Comparison of ENCODE assay signal across 14 cellular contexts in the genomic region with DNA sequence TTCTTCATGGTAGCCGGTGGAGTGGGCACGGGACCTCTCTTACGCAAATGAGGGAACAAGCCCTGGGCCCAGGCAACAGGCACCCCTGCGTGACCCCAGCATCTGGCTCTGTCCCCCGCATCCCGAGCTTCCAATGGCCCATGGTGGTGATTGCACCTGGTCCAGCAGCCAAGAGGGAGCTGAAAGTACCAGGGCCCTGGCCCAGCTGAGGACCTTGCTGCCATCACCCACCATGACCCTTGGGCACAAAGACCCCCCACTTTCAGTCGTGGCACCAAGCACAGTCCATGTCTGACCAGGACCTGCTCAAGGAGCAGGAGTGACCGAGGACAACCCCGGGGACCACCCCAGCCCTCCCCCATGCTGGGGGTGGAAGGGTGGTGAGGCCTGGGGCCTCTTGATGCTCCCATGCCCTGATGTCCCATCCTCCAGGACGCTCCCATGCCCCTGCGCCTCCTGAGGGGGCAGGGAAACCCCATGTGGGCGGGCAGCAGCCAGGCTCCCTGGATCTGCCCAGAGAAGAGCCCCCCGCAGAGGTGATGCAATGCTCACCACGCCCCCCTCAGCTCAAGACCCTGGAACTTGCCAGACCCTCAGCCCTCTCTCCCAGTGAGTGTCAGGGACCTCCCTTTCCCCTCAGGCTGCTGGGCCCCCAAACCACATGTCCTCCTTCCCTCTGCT.
A peak's percentile ranks its signal among the peaks of the same experiment; 100 is the strongest.
DNase-seq lines count a peak whose midpoint lies in the region; ATAC-seq and TF ChIP-seq lines count a peak whose summit lies in the region.
"Had no signal": no experiment of that assay in that cellular context is flagged by ENCODE, and none has a peak within 500 bp of the region (broad histone marks: within the 10 kb centered on the region; RNA-seq: fewer than 3 reads in every experiment).

No MANE protein-coding gene starts in this region.

- H3K4me3 Mint-ChIP-seq in chondrocyte (ENCODE audit: unreplicated experiment): no peak overlapping the region
- H3K4me3 Mint-ChIP-seq: H9 had no signal

- H3K9me3 ChIP-seq in lower lobe of right lung (peaks cover 6% of the 10 kb centered on the region), spleen (peaks cover 0 to 19% (median 11%) of the 10 kb centered on the region in 8 donors)

- H3K27me3 ChIP-seq in lower lobe of right lung (ENCODE audit: low read depth) (no peaks in the 10 kb centered on the region), spleen (replicated peaks in 1 of 7) (no peaks in the 10 kb centered on the region)

- DNase-seq in Right ventricle myocardium superior (peak; percentile 19), left cardiac atrium (no peak), chondrocyte (ENCODE audit: low spot score) (peak; percentile 75), lower lobe of right lung (peak; percentile 37), spleen (peak; percentile 67), NCI-H1105 (lab: John Stamatoyannopoulos, UW) (no peak), hypothalamus (lab: John Stamatoyannopoulos, UW) (no peak)
- DNase-seq in effector CD8-positive, alpha-beta T cell (lab: John Stamatoyannopoulos, UW): no peak
- DNase-seq: ACHN; CD4-positive, CD25-positive, alpha-beta regulatory T cell; DMS53; H9 had no signal

- H3K27ac ChIP-seq in lower lobe of right lung (no peak overlapping the region), spleen (no peak overlapping the region)
- H3K27ac ChIP-seq: BLaER1 treated with 17β-estradiol and CSF1 and Interleukin-3, amounts not matched to agents 10 nM and 100 nM had no signal

- no peak overlapping the region for H3K4me3 ChIP-seq in lower lobe of right lung
- H3K4me3 ChIP-seq in spleen: no peak overlapping the region
- H3K4me3 ChIP-seq: BLaER1 treated with 17β-estradiol and CSF1 and Interleukin-3, amounts not matched to agents 10 nM and 100 nM; GM12878 had no signal

- no peaks in the 10 kb centered on the region for H3K9me3 Mint-ChIP-seq in chondrocyte (ENCODE audit: low read depth)

- H3K27ac Mint-ChIP-seq in chondrocyte (ENCODE audit: unreplicated experiment): no peak overlapping the region
- H3K27ac Mint-ChIP-seq: CD4-positive, CD25-positive, alpha-beta regulatory T cell had no signal

- no peak for ATAC-seq in Right ventricle myocardium superior (ENCODE audit: poor library complexity)
- ATAC-seq in left cardiac atrium: no peak
- peak in 1 of 2 donors; percentile 28 for ATAC-seq in lower lobe of right lung
- ATAC-seq: GM12878 had no signal

- H3K4me1 ChIP-seq in lower lobe of right lung (no peaks in the 10 kb centered on the region), spleen (peaks cover 0 to 28% (median 7%) of the 10 kb centered on the region in 6 donors)

- H3K27me3 Mint-ChIP-seq in chondrocyte (ENCODE audit: low read depth): no peaks in the 10 kb centered on the region
- H3K27me3 Mint-ChIP-seq: CD4-positive, CD25-positive, alpha-beta regulatory T cell had no signal

- H3K36me3 Mint-ChIP-seq in chondrocyte (ENCODE audit: low read depth): peaks cover 2% of the 10 kb centered on the region

- TF ChIP-seq CTCF in chondrocyte (IDR thresholded peaks at IDR 0.05) (no peak), lower lobe of right lung (IDR thresholded peaks at IDR 0.05) (no peak), spleen (IDR thresholded peaks at IDR 0.05 in 8 of 11, conservative IDR thresholded peaks at IDR 0.05 in 3 of 11) (no peak)

- no peak for TF ChIP-seq POLR2A in spleen (IDR thresholded peaks at IDR 0.05)

- no peaks in the 10 kb centered on the region for H3K36me3 ChIP-seq in lower lobe of right lung
- H3K36me3 ChIP-seq in spleen: no peaks in the 10 kb centered on the region
- H3K36me3 ChIP-seq: BLaER1 treated with 17β-estradiol and CSF1 and Interleukin-3, amounts not matched to agents 10 nM and 100 nM had no signal

- intact Hi-C loops in Right ventricle myocardium superior (cut with DNase I): no loop called here
- intact Hi-C loops in left cardiac atrium (cut with DNase I): no loop called here
- intact Hi-C loops in lower lobe of right lung (cut with DNase I): no loop called here
- intact Hi-C loops in spleen (cut with DNase I; ENCODE audit: low total_unique reads): no loop called here

- 85 to 98% (median 91%) methylated on average over 6 to 14 of the region's 14 CpGs for WGBS in spleen, 5 donors

- H3K4me1 Mint-ChIP-seq in chondrocyte (ENCODE audit: low read depth): no peaks in the 10 kb centered on the region
- H3K4me1 Mint-ChIP-seq: CD4-positive, CD25-positive, alpha-beta regulatory T cell had no signal

Comparison
In these comparisons a context has a peak if more than half of its experiments do, and no peak if none do; other contexts are left out.
1. DNase-seq: peak in Right ventricle myocardium superior (single experiment), chondrocyte (single experiment), lower lobe of right lung (single experiment) and spleen (single experiment); none in left cardiac atrium (single experiment), NCI-H1105 (single experiment), effector CD8-positive, alpha-beta T cell (single experiment) and hypothalamus (0 of 51).